ENCODE assay signal across 8 cellular contexts in genomic region chr7:149459201-149459539, GRCh38. TPM values are rescaled to one million over a fixed set of nuclear protein-coding genes. Genes with fewer than 3 reads are reported as not detected.
DNase-seq lines count a peak whose midpoint lies in the region; ATAC-seq and TF ChIP-seq lines count a peak whose summit lies in the region.

No MANE protein-coding gene starts in this region.

- CTCF ChIA-PET in OCI-LY7 (lab: Charles Lee; ENCODE audit: unreplicated experiment) = no interaction called here

- peaks cover 17% of the 10 kb centered on the region; the same call in 1 of the 2 replicates for H3K36me3 ChIP-seq in OCI-LY7 (ENCODE audit: insufficient read depth, low read length)
- peaks cover 16 to 28% (median 24%) of the 10 kb centered on the region in 4 donors for H3K36me3 ChIP-seq in esophagus muscularis mucosa
- no peaks in the 10 kb centered on the region for H3K36me3 ChIP-seq in parathyroid adenoma (ENCODE audit: control insufficient read depth, insufficient read depth, low read length)

- H3K27ac ChIP-seq in OCI-LY7 (ENCODE audit: low read depth, low read length, poor library complexity, severe bottlenecking) = no peak overlapping the region
- peak overlapping the region in 3 of 4 donors; percentile 42 to 65 (median 56) for H3K27ac ChIP-seq in esophagus muscularis mucosa (replicated peaks in 1 of 4)
- H3K27ac ChIP-seq in parathyroid adenoma = no peak overlapping the region

- POLR2A ChIA-PET in OCI-LY7 (lab: Charles Lee) = interaction anchor here (0.6 to 1.2 kb wide), 4 partner anchors 12 to 314 kb away, joined by 3 read pairs; no protein-coding TSS in a partner anchor

- WGBS in esophagus muscularis mucosa = 44% methylated on average over 3 of the region's 17 CpGs

- no peak for TF ChIP-seq EP300 in esophagus muscularis mucosa (IDR thresholded peaks at IDR 0.05)

- H3K79me2 ChIP-seq in OCI-LY7 (ENCODE audit: insufficient read depth, low read depth, low read length) (peaks cover 6% of the 10 kb centered on the region; the same call in 1 of the 2 replicates), parathyroid adenoma (peaks cover 6% of the 10 kb centered on the region)

- peak; percentile 4 for DNase-seq in ELR (ENCODE audit: low read depth)
- no peak for DNase-seq in OCI-LY7 (ENCODE audit: low spot score)
- DNase-seq in esophagus muscularis mucosa (ENCODE audit: extremely low spot score) = no peak
- DNase-seq in middle frontal gyrus (ENCODE audit: extremely low spot score, low spot score) = no peak

- TF ChIP-seq POLR2A in esophagus muscularis mucosa (IDR thresholded peaks at IDR 0.05; ENCODE audit: low read depth) = no peak

- BruUV-seq in OCI-LY7 (replicated peaks; lab: Mats Ljungman, UMichigan) = no TSS peak

- H3K4me1 ChIP-seq in OCI-LY7 (ENCODE audit: insufficient read depth, low read length, poor library complexity, severe bottlenecking) (peaks cover 17% of the 10 kb centered on the region), esophagus muscularis mucosa (peaks cover 17 to 37% (median 28%) of the 10 kb centered on the region in 4 donors), parathyroid adenoma (peaks cover 5% of the 10 kb centered on the region)

- H2AFZ ChIP-seq in OCI-LY7 (ENCODE audit: low read length) (no peak overlapping the region), parathyroid adenoma (no peak overlapping the region)

- H3K9me2 ChIP-seq in OCI-LY7 (ENCODE audit: insufficient read depth, low read length) = no peaks in the 10 kb centered on the region

- H4K20me1 ChIP-seq in OCI-LY7 (ENCODE audit: insufficient read depth, low read length) = peaks cover 7% of the 10 kb centered on the region; the same call in 1 of the 2 replicates

- ATAC-seq in HG03135 (IDR thresholded peaks at IDR 0.05; ENCODE audit: unreplicated experiment) (no peak), HG03354 (IDR thresholded peaks at IDR 0.05; ENCODE audit: poor library complexity, severe bottlenecking, unreplicated experiment) (no peak), HG03159 (IDR thresholded peaks at IDR 0.05; ENCODE audit: unreplicated experiment) (no peak)

- H3K9me3 ChIP-seq in OCI-LY7 (ENCODE audit: low read length) (no peaks in the 10 kb centered on the region), esophagus muscularis mucosa (no peaks in the 10 kb centered on the region), parathyroid adenoma (ENCODE audit: control insufficient read depth, low read length) (no peaks in the 10 kb centered on the region)

- TF ChIP-seq CTCF in OCI-LY7 (conservative IDR thresholded peaks at IDR 0.05; ENCODE audit: low read length) (no peak), esophagus muscularis mucosa (IDR thresholded peaks at IDR 0.05) (no peak), parathyroid adenoma (IDR thresholded peaks at IDR 0.05) (no peak)

- H3K4me2 ChIP-seq in OCI-LY7 (ENCODE audit: low read length) (peak overlapping the region; percentile 69), parathyroid adenoma (ENCODE audit: low read length) (peak overlapping the region; percentile 56)

- H3K9ac ChIP-seq in parathyroid adenoma = no peak overlapping the region

- H3K4me3 ChIP-seq in OCI-LY7 (ENCODE audit: low read depth, low read length, poor library complexity, severe bottlenecking) (peak overlapping the region; percentile 71), esophagus muscularis mucosa (peak overlapping the region; percentile 66 to 82 (median 77)), parathyroid adenoma (ENCODE audit: low read depth, low read length) (peak overlapping the region; percentile 29)

- no peaks in the 10 kb centered on the region for H3K27me3 ChIP-seq in esophagus muscularis mucosa
- H3K27me3 ChIP-seq in parathyroid adenoma (ENCODE audit: control insufficient read depth, insufficient read depth, low read length) = no peaks in the 10 kb centered on the region

- intact Hi-C loops in OCI-LY7 (cut with micrococcal nuclease; ENCODE audit: unreplicated experiment) = no loop called here
- intact Hi-C loops in esophagus muscularis mucosa (cut with DNase I) = loop anchor here (5.0 to 10.0 kb wide), 2 partner anchors 37 to 214 kb away; no protein-coding TSS in a partner anchor

RNA-seq across cellular contexts. Expression of gene ZNF777, which starts 1.7 kb away (rescaled TPM):
- total RNA-seq in OCI-LY7 (2014; rRNA removed; shearing (Covaris generic)) = 5.2 and 6.2 TPM in 2 replicates
- total RNA-seq in OCI-LY7 (2022) (9.5 and 10.4 TPM in 2 replicates), esophagus muscularis mucosa (10 to 100 TPM in 3 of 4 donors, 1 to 10 TPM in 1; 6.6 to 17.4 (median 13.7) TPM)

RNA-seq across cellular contexts. Expression of gene ZNF746, which starts 38.4 kb away (rescaled TPM):
- total RNA-seq in OCI-LY7 (2014; rRNA removed; shearing (Covaris generic)) = 14.8 and 17.3 TPM in 2 replicates
- total RNA-seq in OCI-LY7 (2022) (18.9 and 22.0 TPM in 2 replicates), esophagus muscularis mucosa (10 to 100 TPM; 20.9 to 28.7 (median 27.9) TPM)

Comparison
In these comparisons a context has a peak if more than half of its experiments do, and no peak if none do; other contexts are left out.
1. H3K27ac ChIP-seq: peak in esophagus muscularis mucosa (3 of 4); none in OCI-LY7 (single experiment) and parathyroid adenoma (single experiment).
2. Peak in every context shown above with its lines, with median percentiles within 50 percentile points of each other: H3K4me3 ChIP-seq.